ENCODE assay signal across 1 cellular context in the genomic region with DNA sequence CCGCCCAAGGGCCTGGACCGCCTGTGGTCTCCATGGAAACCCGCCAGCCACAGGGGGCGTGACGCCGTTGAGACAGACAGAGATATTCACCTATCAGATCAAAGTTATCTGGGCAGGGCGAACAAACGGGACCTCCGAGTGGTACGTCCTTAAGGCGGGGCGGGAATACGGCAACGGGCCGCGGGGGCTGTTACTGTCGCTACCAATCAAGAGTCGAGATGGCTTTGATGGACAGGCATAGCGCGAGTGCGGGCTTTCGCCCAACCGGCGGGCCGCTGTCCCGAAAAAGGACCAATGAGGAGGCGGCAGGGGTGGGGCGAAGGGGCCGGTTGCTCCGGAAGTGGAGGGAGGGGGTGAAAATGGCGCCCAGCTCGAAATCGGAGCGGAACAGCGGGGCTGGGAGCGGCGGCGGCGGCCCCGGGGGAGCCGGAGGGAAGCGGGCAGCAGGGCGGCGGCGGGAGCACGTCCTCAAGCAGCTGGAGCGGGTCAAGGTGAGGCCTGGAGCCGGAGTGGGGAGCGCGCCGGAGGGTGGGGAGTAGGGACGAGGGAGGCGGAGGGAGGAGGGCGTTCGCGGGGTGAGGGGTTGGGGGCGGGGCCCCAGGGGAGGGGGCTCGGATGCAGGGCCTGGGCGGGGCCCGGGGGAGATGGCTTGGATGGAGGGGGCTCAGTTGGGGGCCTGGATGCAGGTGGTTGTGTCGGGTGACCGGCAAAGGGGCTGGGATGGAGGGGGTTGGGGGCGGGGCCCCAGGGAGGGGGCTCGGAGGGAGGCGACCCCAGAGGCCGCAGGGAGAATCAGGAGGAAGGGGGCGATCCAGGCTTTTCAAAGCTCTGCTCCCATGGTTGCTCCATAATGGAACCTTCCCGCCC.
TF ChIP-seq lines count a peak whose summit lies in the region.

A gene with protein sequence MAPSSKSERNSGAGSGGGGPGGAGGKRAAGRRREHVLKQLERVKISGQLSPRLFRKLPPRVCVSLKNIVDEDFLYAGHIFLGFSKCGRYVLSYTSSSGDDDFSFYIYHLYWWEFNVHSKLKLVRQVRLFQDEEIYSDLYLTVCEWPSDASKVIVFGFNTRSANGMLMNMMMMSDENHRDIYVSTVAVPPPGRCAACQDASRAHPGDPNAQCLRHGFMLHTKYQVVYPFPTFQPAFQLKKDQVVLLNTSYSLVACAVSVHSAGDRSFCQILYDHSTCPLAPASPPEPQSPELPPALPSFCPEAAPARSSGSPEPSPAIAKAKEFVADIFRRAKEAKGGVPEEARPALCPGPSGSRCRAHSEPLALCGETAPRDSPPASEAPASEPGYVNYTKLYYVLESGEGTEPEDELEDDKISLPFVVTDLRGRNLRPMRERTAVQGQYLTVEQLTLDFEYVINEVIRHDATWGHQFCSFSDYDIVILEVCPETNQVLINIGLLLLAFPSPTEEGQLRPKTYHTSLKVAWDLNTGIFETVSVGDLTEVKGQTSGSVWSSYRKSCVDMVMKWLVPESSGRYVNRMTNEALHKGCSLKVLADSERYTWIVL (plus strand): TSS at position 356 of the 867 bp plus-strand sequence. CDS start 4 bp downstream, at position 360.

TF ChIP-seq in H1, 55 proteins besides CTCF, POLR2A, EP300 and RAD21 (continues in another document):
- TF ChIP-seq CHD2 (IDR thresholded peaks at IDR 0.05; ENCODE audit: low read length) (peak; percentile 89), CHD1 (IDR thresholded peaks at IDR 0.05; ENCODE audit: low read depth, low read length) (no peak), SAP30 (IDR thresholded peaks at IDR 0.05; ENCODE audit: insufficient read depth, insufficient replicate concordance, low read length) (no peak), CREB1 (IDR thresholded peaks at IDR 0.05) (peak; percentile 92), JUND (IDR thresholded peaks at IDR 0.05; ENCODE audit: low read length) (no peak), GABPA (IDR thresholded peaks at IDR 0.05; ENCODE audit: borderline replicate concordance, insufficient read depth, low read length) (peak; percentile 23; the same call in 1 of the 2 replicates), SIX5 (IDR thresholded peaks at IDR 0.05; ENCODE audit: low read depth, low read length) (no peak), SP2 (IDR thresholded peaks at IDR 0.05; ENCODE audit: low read length) (peak; percentile 89), CEBPB (IDR thresholded peaks at IDR 0.05; ENCODE audit: low read depth, low read length) (no peak), SP4 (IDR thresholded peaks at IDR 0.05; ENCODE audit: low read length) (peak; percentile 92), MAFK (IDR thresholded peaks at IDR 0.05; ENCODE audit: low read depth, low read length) (no peak), POLR2AphosphoS5 (IDR thresholded peaks at IDR 0.05; ENCODE audit: low read depth, low read length) (peak; percentile 61), POU5F1 (IDR thresholded peaks at IDR 0.05; ENCODE audit: low read depth, low read length) (no peak), RNF2 (IDR thresholded peaks at IDR 0.05; ENCODE audit: borderline replicate concordance, low read depth, low read length, missing control alignments, poor library complexity, severe bottlenecking) (no peak), BCL11A (IDR thresholded peaks at IDR 0.05; ENCODE audit: low read depth in 2 of 2, low read length in 2 of 2) (no peak), HDAC6 (IDR thresholded peaks at IDR 0.05; ENCODE audit: low read depth, low read length) (no peak), YY1 (IDR thresholded peaks at IDR 0.05; ENCODE audit: low read depth, low read length) (peak; percentile 96), SIN3A (conservative IDR thresholded peaks at IDR 0.05 in 1 of 2, IDR thresholded peaks at IDR 0.05 in 1 of 2; ENCODE audit: low read depth in 1 of 2, low read length in 2 of 2) (0 out of 4 replicates have a peak, but pooled peaks of 1 of the 2 experiments have one; percentile 47), JUN (IDR thresholded peaks at IDR 0.05; ENCODE audit: low read depth, low read length) (no peak), KDM5A (IDR thresholded peaks at IDR 0.05; ENCODE audit: low read length) (peak; percentile 68), CBX5 (IDR thresholded peaks at IDR 0.05; ENCODE audit: low read depth, low read length) (no peak), GTF2F1 (IDR thresholded peaks at IDR 0.05; ENCODE audit: borderline replicate concordance, low read depth, low read length) (no peak), TAF7 (optimal IDR thresholded peaks at IDR 0.05; ENCODE audit: borderline replicate concordance, low read depth, low read length) (peak; percentile 94), TEAD4 (IDR thresholded peaks at IDR 0.05; ENCODE audit: low read depth, low read length) (no peak), SP1 (IDR thresholded peaks at IDR 0.05; ENCODE audit: low read depth, low read length) (peak; percentile 97), FOSL1 (IDR thresholded peaks at IDR 0.05; ENCODE audit: insufficient read depth, low read depth, low read length) (no peak), CBX8 (IDR thresholded peaks at IDR 0.05; ENCODE audit: borderline replicate concordance, low read depth, low read length) (no peak), TBP (IDR thresholded peaks at IDR 0.05; ENCODE audit: low read depth, low read length) (peak; percentile 87), TCF12 (IDR thresholded peaks at IDR 0.05; ENCODE audit: low read depth, low read length) (no peak), RBBP5 (IDR thresholded peaks at IDR 0.05; ENCODE audit: borderline replicate concordance, low read depth, low read length) (peak; percentile 33; the same call in 1 of the 2 replicates), KDM1A (IDR thresholded peaks at IDR 0.05; ENCODE audit: borderline replicate concordance, low read length) (no peak), TAF1 (IDR thresholded peaks at IDR 0.05; ENCODE audit: low read depth, low read length) (peak; percentile 96), NRF1 (IDR thresholded peaks at IDR 0.05; ENCODE audit: low read depth, low read length) (no peak), BRCA1 (IDR thresholded peaks at IDR 0.05; ENCODE audit: low read depth, low read length) (no peak), RFX5 (IDR thresholded peaks at IDR 0.05; ENCODE audit: borderline replicate concordance, low read depth, low read length) (no peak), SRF (IDR thresholded peaks at IDR 0.05; ENCODE audit: low read depth, low read length) (no peak), EZH2 (IDR thresholded peaks at IDR 0.05; ENCODE audit: low read depth, low read length, severe bottlenecking) (no peak), RXRA (IDR thresholded peaks at IDR 0.05; ENCODE audit: insufficient read depth, low read depth, low read length) (no peak), CTBP2 (IDR thresholded peaks at IDR 0.05; ENCODE audit: borderline replicate concordance, insufficient read depth, insufficient read length, low read length) (no peak), ASH2L (IDR thresholded peaks at IDR 0.05; ENCODE audit: low read length) (peak; percentile 92), PHF8 (conservative IDR thresholded peaks at IDR 0.05; ENCODE audit: low read depth, low read length) (peak; percentile 98), SUZ12 (IDR thresholded peaks at IDR 0.05; ENCODE audit: low read length) (no peak), HDAC2 (IDR thresholded peaks at IDR 0.05; ENCODE audit: borderline replicate concordance in 1 of 2, low read depth in 2 of 2, low read length in 2 of 2) (no peak), KDM4A (IDR thresholded peaks at IDR 0.05; ENCODE audit: low read depth, low read length, severe bottlenecking) (peak; percentile 27), NANOG (IDR thresholded peaks at IDR 0.05; ENCODE audit: insufficient read depth, low read depth, low read length, poor library complexity, severe bottlenecking) (no peak), SIRT6 (IDR thresholded peaks at IDR 0.05; ENCODE audit: low read length) (no peak)
- TF ChIP-seq, protein P1, sequence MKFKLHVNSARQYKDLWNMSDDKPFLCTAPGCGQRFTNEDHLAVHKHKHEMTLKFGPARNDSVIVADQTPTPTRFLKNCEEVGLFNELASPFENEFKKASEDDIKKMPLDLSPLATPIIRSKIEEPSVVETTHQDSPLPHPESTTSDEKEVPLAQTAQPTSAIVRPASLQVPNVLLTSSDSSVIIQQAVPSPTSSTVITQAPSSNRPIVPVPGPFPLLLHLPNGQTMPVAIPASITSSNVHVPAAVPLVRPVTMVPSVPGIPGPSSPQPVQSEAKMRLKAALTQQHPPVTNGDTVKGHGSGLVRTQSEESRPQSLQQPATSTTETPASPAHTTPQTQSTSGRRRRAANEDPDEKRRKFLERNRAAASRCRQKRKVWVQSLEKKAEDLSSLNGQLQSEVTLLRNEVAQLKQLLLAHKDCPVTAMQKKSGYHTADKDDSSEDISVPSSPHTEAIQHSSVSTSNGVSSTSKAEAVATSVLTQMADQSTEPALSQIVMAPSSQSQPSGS (IDR thresholded peaks at IDR 0.05; ENCODE audit: low read length) = no peak
- TF ChIP-seq, protein P2, sequence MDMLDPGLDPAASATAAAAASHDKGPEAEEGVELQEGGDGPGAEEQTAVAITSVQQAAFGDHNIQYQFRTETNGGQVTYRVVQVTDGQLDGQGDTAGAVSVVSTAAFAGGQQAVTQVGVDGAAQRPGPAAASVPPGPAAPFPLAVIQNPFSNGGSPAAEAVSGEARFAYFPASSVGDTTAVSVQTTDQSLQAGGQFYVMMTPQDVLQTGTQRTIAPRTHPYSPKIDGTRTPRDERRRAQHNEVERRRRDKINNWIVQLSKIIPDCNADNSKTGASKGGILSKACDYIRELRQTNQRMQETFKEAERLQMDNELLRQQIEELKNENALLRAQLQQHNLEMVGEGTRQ (IDR thresholded peaks at IDR 0.05; ENCODE audit: low read length) = no peak
- TF ChIP-seq, protein P3, sequence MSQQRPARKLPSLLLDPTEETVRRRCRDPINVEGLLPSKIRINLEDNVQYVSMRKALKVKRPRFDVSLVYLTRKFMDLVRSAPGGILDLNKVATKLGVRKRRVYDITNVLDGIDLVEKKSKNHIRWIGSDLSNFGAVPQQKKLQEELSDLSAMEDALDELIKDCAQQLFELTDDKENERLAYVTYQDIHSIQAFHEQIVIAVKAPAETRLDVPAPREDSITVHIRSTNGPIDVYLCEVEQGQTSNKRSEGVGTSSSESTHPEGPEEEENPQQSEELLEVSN (IDR thresholded peaks at IDR 0.05) = no peak
- TF ChIP-seq, protein P4, sequence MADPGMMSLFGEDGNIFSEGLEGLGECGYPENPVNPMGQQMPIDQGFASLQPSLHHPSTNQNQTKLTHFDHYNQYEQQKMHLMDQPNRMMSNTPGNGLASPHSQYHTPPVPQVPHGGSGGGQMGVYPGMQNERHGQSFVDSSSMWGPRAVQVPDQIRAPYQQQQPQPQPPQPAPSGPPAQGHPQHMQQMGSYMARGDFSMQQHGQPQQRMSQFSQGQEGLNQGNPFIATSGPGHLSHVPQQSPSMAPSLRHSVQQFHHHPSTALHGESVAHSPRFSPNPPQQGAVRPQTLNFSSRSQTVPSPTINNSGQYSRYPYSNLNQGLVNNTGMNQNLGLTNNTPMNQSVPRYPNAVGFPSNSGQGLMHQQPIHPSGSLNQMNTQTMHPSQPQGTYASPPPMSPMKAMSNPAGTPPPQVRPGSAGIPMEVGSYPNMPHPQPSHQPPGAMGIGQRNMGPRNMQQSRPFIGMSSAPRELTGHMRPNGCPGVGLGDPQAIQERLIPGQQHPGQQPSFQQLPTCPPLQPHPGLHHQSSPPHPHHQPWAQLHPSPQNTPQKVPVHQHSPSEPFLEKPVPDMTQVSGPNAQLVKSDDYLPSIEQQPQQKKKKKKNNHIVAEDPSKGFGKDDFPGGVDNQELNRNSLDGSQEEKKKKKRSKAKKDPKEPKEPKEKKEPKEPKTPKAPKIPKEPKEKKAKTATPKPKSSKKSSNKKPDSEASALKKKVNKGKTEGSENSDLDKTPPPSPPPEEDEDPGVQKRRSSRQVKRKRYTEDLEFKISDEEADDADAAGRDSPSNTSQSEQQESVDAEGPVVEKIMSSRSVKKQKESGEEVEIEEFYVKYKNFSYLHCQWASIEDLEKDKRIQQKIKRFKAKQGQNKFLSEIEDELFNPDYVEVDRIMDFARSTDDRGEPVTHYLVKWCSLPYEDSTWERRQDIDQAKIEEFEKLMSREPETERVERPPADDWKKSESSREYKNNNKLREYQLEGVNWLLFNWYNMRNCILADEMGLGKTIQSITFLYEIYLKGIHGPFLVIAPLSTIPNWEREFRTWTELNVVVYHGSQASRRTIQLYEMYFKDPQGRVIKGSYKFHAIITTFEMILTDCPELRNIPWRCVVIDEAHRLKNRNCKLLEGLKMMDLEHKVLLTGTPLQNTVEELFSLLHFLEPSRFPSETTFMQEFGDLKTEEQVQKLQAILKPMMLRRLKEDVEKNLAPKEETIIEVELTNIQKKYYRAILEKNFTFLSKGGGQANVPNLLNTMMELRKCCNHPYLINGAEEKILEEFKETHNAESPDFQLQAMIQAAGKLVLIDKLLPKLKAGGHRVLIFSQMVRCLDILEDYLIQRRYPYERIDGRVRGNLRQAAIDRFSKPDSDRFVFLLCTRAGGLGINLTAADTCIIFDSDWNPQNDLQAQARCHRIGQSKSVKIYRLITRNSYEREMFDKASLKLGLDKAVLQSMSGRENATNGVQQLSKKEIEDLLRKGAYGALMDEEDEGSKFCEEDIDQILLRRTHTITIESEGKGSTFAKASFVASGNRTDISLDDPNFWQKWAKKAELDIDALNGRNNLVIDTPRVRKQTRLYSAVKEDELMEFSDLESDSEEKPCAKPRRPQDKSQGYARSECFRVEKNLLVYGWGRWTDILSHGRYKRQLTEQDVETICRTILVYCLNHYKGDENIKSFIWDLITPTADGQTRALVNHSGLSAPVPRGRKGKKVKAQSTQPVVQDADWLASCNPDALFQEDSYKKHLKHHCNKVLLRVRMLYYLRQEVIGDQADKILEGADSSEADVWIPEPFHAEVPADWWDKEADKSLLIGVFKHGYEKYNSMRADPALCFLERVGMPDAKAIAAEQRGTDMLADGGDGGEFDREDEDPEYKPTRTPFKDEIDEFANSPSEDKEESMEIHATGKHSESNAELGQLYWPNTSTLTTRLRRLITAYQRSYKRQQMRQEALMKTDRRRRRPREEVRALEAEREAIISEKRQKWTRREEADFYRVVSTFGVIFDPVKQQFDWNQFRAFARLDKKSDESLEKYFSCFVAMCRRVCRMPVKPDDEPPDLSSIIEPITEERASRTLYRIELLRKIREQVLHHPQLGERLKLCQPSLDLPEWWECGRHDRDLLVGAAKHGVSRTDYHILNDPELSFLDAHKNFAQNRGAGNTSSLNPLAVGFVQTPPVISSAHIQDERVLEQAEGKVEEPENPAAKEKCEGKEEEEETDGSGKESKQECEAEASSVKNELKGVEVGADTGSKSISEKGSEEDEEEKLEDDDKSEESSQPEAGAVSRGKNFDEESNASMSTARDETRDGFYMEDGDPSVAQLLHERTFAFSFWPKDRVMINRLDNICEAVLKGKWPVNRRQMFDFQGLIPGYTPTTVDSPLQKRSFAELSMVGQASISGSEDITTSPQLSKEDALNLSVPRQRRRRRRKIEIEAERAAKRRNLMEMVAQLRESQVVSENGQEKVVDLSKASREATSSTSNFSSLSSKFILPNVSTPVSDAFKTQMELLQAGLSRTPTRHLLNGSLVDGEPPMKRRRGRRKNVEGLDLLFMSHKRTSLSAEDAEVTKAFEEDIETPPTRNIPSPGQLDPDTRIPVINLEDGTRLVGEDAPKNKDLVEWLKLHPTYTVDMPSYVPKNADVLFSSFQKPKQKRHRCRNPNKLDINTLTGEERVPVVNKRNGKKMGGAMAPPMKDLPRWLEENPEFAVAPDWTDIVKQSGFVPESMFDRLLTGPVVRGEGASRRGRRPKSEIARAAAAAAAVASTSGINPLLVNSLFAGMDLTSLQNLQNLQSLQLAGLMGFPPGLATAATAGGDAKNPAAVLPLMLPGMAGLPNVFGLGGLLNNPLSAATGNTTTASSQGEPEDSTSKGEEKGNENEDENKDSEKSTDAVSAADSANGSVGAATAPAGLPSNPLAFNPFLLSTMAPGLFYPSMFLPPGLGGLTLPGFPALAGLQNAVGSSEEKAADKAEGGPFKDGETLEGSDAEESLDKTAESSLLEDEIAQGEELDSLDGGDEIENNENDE (IDR thresholded peaks at IDR 0.05; ENCODE audit: insufficient replicate concordance, low read length) = no peak
- TF ChIP-seq, protein P5, sequence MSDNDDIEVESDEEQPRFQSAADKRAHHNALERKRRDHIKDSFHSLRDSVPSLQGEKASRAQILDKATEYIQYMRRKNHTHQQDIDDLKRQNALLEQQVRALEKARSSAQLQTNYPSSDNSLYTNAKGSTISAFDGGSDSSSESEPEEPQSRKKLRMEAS (IDR thresholded peaks at IDR 0.05) = no peak
